ENCODE assay signal across 8 cellular contexts in genomic region chr3:183697610-183698317, GRCh38. TPM values are rescaled to one million over a fixed set of nuclear protein-coding genes. Genes with fewer than 3 reads are reported as not detected.
DNase-seq lines count a peak whose midpoint lies in the region; ATAC-seq and TF ChIP-seq lines count a peak whose summit lies in the region.

TSS of gene YEATS2 (plus strand) at chr3:183697797. CDS start at chr3:183715163, 17,366 bp downstream.

- TF ChIP-seq POLR2A in GM18526 (IDR thresholded peaks at IDR 0.05; ENCODE audit: extremely low read depth, insufficient read length) = peak; percentile 92

- H3K36me3 ChIP-seq in A673 (ENCODE audit: insufficient read depth, low read length, poor library complexity, severe bottlenecking) = no peaks in the 10 kb centered on the region

- DNase-seq in A673 (ENCODE audit: low spot score) (peak; percentile 80), NCI-H345 (lab: John Stamatoyannopoulos, UW) (peak; percentile 86), cerebellum (ENCODE audit: low spot score) (peak; percentile 91), kidney glomerular epithelial cell (lab: John Stamatoyannopoulos, UW) (peak; percentile 63)
- DNase-seq in stimulated activated CD4-positive, alpha-beta T cell treated with anti-CD3 and anti-CD28 coated beads, Interleukin-15, amount 100 ng/mL, for 48 hours (ENCODE audit: low read depth in 2 of 2) = peak; percentile 76 to 79

- TF ChIP-seq CTCF in A673 (conservative IDR thresholded peaks at IDR 0.05; ENCODE audit: low read depth, low read length) = no peak

- H3K4me1 ChIP-seq in A673 (ENCODE audit: insufficient read depth, low read length, poor library complexity, severe bottlenecking) = no peaks in the 10 kb centered on the region

- CTCF ChIA-PET in A673 (lab: Charles Lee) = no interaction called here

- intact Hi-C loops in A673 (cut with micrococcal nuclease; ENCODE audit: unreplicated experiment) = loop anchor here (5.0 kb wide), 1 partner anchor 60 kb away; the partner anchor contains the start of gene KLHL24

- no TSS peak for BruUV-seq in A673 (replicated peaks; lab: Mats Ljungman, UMichigan)

- H3K27me3 ChIP-seq in A673 (replicated peaks; ENCODE audit: insufficient read depth, low read depth, low read length, poor library complexity) = no peaks in the 10 kb centered on the region

- no peaks in the 10 kb centered on the region for H3K9me3 ChIP-seq in A673 (ENCODE audit: low read depth, low read length, poor library complexity, severe bottlenecking)

- POLR2A ChIA-PET in A673 (lab: Charles Lee; ENCODE audit: low non-redundant PET) = interaction anchor here (0.6 kb wide), 2 partner anchors 10 to 48 kb away, joined by 3 read pairs; no protein-coding TSS in a partner anchor

- H3K27ac ChIP-seq in A673 (ENCODE audit: low read depth, low read length, poor library complexity, severe bottlenecking) = peak within 1 kb of the TSS; percentile 93

- ATAC-seq in HG03045 (IDR thresholded peaks at IDR 0.05; ENCODE audit: unreplicated experiment) = peak; percentile 84
- ATAC-seq in activated CD4-positive, CD25-positive, alpha-beta regulatory T cell treated with anti-CD3 and anti-CD28 coated beads, Interleukin-2, amount 50 U/mL, for 24 hours = peak; percentile 84 to 88

- peak within 1 kb of the TSS; percentile 98 for H3K4me3 ChIP-seq in A673 (ENCODE audit: low read depth, low read length, poor library complexity, severe bottlenecking)

RNA-seq across cellular contexts. Expression of gene YEATS2, which starts in this region (rescaled TPM):
- total RNA-seq in A673 (2021) = 39.9 and 40.7 TPM in 2 replicates
- 55.0 TPM for total RNA-seq in cerebellum

Comparison
In these comparisons a context has a peak if more than half of its experiments do, and no peak if none do; other contexts are left out.
1. Peak in every context shown above with its lines: DNase-seq, ATAC-seq, H3K4me3 ChIP-seq and H3K27ac ChIP-seq.